ENCODE assay signal across 1 cellular context in the genomic region with DNA sequence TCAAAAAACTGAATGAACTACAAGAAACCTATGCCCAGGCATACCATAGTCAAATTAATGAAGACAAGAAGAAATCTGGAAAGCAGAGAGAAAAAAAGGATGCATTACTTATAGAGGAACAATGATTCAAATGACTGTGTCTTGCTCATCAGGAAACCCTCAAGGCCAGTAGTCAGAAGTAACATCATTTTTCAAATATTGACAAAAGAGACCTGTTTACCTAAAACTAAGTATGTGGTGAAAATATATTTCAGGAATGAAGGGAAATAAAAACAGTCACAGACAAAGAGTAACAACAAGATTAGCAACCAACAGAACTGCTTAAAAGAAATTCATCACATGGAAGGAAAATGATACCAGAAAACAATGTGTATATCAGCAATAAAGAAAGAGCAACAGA.
TF ChIP-seq lines count a peak whose summit lies in the region.

No MANE protein-coding gene starts in this region.

TF ChIP-seq in HepG2, 621 proteins besides CTCF, POLR2A, EP300 and RAD21 (continued from another document):
- TF ChIP-seq, protein P1, sequence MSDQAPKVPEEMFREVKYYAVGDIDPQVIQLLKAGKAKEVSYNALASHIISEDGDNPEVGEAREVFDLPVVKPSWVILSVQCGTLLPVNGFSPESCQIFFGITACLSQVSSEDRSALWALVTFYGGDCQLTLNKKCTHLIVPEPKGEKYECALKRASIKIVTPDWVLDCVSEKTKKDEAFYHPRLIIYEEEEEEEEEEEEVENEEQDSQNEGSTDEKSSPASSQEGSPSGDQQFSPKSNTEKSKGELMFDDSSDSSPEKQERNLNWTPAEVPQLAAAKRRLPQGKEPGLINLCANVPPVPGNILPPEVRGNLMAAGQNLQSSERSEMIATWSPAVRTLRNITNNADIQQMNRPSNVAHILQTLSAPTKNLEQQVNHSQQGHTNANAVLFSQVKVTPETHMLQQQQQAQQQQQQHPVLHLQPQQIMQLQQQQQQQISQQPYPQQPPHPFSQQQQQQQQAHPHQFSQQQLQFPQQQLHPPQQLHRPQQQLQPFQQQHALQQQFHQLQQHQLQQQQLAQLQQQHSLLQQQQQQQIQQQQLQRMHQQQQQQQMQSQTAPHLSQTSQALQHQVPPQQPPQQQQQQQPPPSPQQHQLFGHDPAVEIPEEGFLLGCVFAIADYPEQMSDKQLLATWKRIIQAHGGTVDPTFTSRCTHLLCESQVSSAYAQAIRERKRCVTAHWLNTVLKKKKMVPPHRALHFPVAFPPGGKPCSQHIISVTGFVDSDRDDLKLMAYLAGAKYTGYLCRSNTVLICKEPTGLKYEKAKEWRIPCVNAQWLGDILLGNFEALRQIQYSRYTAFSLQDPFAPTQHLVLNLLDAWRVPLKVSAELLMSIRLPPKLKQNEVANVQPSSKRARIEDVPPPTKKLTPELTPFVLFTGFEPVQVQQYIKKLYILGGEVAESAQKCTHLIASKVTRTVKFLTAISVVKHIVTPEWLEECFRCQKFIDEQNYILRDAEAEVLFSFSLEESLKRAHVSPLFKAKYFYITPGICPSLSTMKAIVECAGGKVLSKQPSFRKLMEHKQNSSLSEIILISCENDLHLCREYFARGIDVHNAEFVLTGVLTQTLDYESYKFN (CRISPR knock-in tag; conservative IDR thresholded peaks at IDR 0.05), result peak; percentile 61
- TF ChIP-seq NCOA2 (CRISPR knock-in tag; IDR thresholded peaks at IDR 0.05), result peak; percentile 83
